8 cellular contexts compared by ENCODE assay signal in genomic region chr4:6892190-6892908, GRCh38. TPM values are rescaled to one million over a fixed set of nuclear protein-coding genes. Genes with fewer than 3 reads are reported as not detected.
DNase-seq lines count a peak whose midpoint lies in the region; ATAC-seq and TF ChIP-seq lines count a peak whose summit lies in the region.

No MANE protein-coding gene starts in this region.

- no peaks in the 10 kb centered on the region for H3K27me3 Mint-ChIP-seq in CD4-positive, CD25-positive, alpha-beta regulatory T cell
- H3K27me3 Mint-ChIP-seq in activated T-cell treated with anti-CD3 and anti-CD28 coated beads, Interleukin-2, amount 50 U/mL, for 4 hours (ENCODE audit: low read depth) = no peaks in the 10 kb centered on the region

- H3K27me3 ChIP-seq in CD4-positive, CD25-positive, alpha-beta regulatory T cell (ENCODE audit: control insufficient read depth, insufficient read depth, low read length) = no peaks in the 10 kb centered on the region
- H3K27me3 ChIP-seq in HL-60 (ENCODE audit: insufficient read depth, poor library complexity, severe bottlenecking) = no peaks in the 10 kb centered on the region

- TF ChIP-seq CTCF in HL-60 (IDR thresholded peaks at IDR 0.05; ENCODE audit: insufficient read depth, low read length) (no peak), retinal pigment epithelial cell (conservative IDR thresholded peaks at IDR 0.05; ENCODE audit: low read depth, low read length) (peak; percentile 39)

- peak in 1 of 3 donors; percentile 85 for DNase-seq in CD4-positive, CD25-positive, alpha-beta regulatory T cell
- peak; percentile 66 to 86 for DNase-seq in HL-60 (ENCODE audit: low read depth in 1 of 2, low spot score in 1 of 2)
- DNase-seq in activated T-cell treated with anti-CD3 and anti-CD28 coated beads, Interleukin-2, amount 50 U/mL, for 4 hours = no peak
- DNase-seq in cardiac septum (ENCODE audit: low spot score) = peak; percentile 86
- DNase-seq in retinal pigment epithelial cell (ENCODE audit: low read depth) = no peak
- DNase-seq in NCI-H226 = no peak

- no peaks in the 10 kb centered on the region for H3K36me3 Mint-ChIP-seq in CD4-positive, CD25-positive, alpha-beta regulatory T cell
- H3K36me3 Mint-ChIP-seq in activated T-cell treated with anti-CD3 and anti-CD28 coated beads, Interleukin-2, amount 50 U/mL, for 4 hours (ENCODE audit: insufficient read depth) = no peaks in the 10 kb centered on the region

- peak; percentile 62 to 67 for ATAC-seq in CD4-positive, CD25-positive, alpha-beta regulatory T cell (ENCODE audit: low read depth in 2 of 2)
- ATAC-seq in activated T-cell treated with anti-CD3 and anti-CD28 coated beads, Interleukin-2, amount 50 U/mL, for 4 hours = peak; percentile 65 to 70
- ATAC-seq in HG03095 (IDR thresholded peaks at IDR 0.05; ENCODE audit: unreplicated experiment) (no peak), HG02610 (IDR thresholded peaks at IDR 0.05; ENCODE audit: unreplicated experiment) (no peak)

- H3K4me3 Mint-ChIP-seq in CD4-positive, CD25-positive, alpha-beta regulatory T cell = peak overlapping the region; percentile 46 to 84 (median 73)
- H3K4me3 Mint-ChIP-seq in activated T-cell treated with anti-CD3 and anti-CD28 coated beads, Interleukin-2, amount 50 U/mL, for 4 hours = peak overlapping the region; percentile 46

- intact Hi-C loops in cardiac septum (cut with DNase I) = no loop called here

- H3K27ac ChIP-seq in CD4-positive, CD25-positive, alpha-beta regulatory T cell (ENCODE audit: insufficient read depth, low read length, poor library complexity, severe bottlenecking) = peak overlapping the region; percentile 24
- H3K27ac ChIP-seq in HL-60 (replicated peaks) = peak overlapping the region; percentile 78

- peaks cover 16% of the 10 kb centered on the region for H3K4me1 ChIP-seq in CD4-positive, CD25-positive, alpha-beta regulatory T cell (ENCODE audit: control insufficient read depth, insufficient read depth, low read length, poor library complexity, severe bottlenecking)

- H3K27ac Mint-ChIP-seq in CD4-positive, CD25-positive, alpha-beta regulatory T cell = peak overlapping the region; percentile 81 to 94 (median 85)

- peaks cover 13 to 29% (median 22%) of the 10 kb centered on the region in 4 donors for H3K4me1 Mint-ChIP-seq in CD4-positive, CD25-positive, alpha-beta regulatory T cell
- H3K4me1 Mint-ChIP-seq in activated T-cell treated with anti-CD3 and anti-CD28 coated beads, Interleukin-2, amount 50 U/mL, for 4 hours (ENCODE audit: low read depth) = peaks cover 33% of the 10 kb centered on the region

- peaks cover 0 to 6% of the 10 kb centered on the region in 2 experiments for H3K9me3 ChIP-seq in CD4-positive, CD25-positive, alpha-beta regulatory T cell (ENCODE audit: control insufficient read depth in 2 of 2, low read length in 2 of 2)

- no peaks in the 10 kb centered on the region for H3K9me3 Mint-ChIP-seq in CD4-positive, CD25-positive, alpha-beta regulatory T cell
- H3K9me3 Mint-ChIP-seq in activated T-cell treated with anti-CD3 and anti-CD28 coated beads, Interleukin-2, amount 50 U/mL, for 4 hours = no peaks in the 10 kb centered on the region

- H3K36me3 ChIP-seq in CD4-positive, CD25-positive, alpha-beta regulatory T cell (ENCODE audit: control insufficient read depth, insufficient read depth, low read length) = no peaks in the 10 kb centered on the region

- H3K4me3 ChIP-seq in CD4-positive, CD25-positive, alpha-beta regulatory T cell (ENCODE audit: low read depth, low read length) = peak overlapping the region; percentile 19
- no peak overlapping the region; the same call in 1 of the 2 replicates for H3K4me3 ChIP-seq in HL-60 (replicated peaks; ENCODE audit: insufficient read depth, low read length)
- H3K4me3 ChIP-seq in retinal pigment epithelial cell (ENCODE audit: low read length) = no peak overlapping the region

RNA-seq across cellular contexts. Expression of gene TBC1D14, which starts 17.3 kb away (rescaled TPM):
- total RNA-seq in CD4-positive, CD25-positive, alpha-beta regulatory T cell = 67.7 TPM
- polyA plus RNA-seq in CD4-positive, CD25-positive, alpha-beta regulatory T cell = 10 to 100 TPM; 46.6 to 63.0 (median 52.0) TPM
- total RNA-seq in activated T-cell treated with anti-CD3 and anti-CD28 coated beads, Interleukin-2, amount 50 U/mL, for 4 hours = 10 to 100 TPM; 39.8 to 45.7 (median 41.7) TPM
- 30.8 TPM for total RNA-seq in cardiac septum

Comparison
In these comparisons a context has a peak if more than half of its experiments do, and no peak if none do; other contexts are left out.
1. ATAC-seq: peak in CD4-positive, CD25-positive, alpha-beta regulatory T cell (2 of 2) and activated T-cell treated with anti-CD3 and anti-CD28 coated beads, Interleukin-2, amount 50 U/mL, for 4 hours (2 of 2); none in HG03095 (single experiment) and HG02610 (single experiment).
2. DNase-seq: peak in HL-60 (2 of 2) and cardiac septum (single experiment); none in activated T-cell treated with anti-CD3 and anti-CD28 coated beads, Interleukin-2, amount 50 U/mL, for 4 hours (single experiment), retinal pigment epithelial cell (single experiment) and NCI-H226 (single experiment).